10 cellular contexts compared by ENCODE assay signal in the genomic region with DNA sequence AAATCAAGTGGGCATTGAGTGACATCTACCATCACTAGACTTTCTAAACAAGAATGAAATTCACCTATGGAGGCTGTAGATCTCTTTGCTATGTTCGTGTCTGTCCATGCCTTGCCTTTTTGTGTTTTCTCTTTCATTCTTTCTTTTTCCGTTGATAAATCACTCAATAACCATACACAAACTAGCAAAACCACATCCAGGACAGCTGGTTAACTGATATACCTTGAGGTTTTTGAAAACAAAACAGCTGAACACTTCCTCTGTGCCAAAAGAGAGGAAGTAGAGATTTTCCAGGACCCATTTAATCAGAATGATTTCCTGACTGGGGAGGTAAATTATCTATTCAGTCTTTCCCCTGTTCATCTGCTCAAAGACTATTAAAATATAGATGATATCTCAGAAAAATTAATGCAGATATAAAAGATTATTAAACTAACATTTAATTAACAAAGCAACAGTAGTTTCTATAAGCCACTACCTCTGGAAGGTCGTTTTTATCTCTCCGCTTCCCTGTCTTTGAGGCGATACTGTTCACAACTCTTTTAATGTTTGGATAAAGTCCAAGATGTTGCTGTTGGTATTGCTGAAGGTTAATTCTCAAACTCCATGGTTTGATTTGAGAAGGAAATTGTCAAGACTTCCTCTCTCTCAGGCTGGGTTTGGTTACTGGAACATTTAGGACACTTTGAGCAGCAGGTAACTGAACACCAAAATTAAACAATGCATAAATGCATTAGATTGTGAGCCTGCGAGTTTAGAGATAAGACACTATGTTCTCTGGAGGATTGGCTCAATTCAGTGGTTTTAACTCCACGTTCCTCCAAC. TPM values are rescaled to one million over a fixed set of nuclear protein-coding genes. Genes with fewer than 3 reads are reported as not detected.
DNase-seq lines count a peak whose midpoint lies in the region; ATAC-seq and TF ChIP-seq lines count a peak whose summit lies in the region.
"Had no signal": no experiment of that assay in that cellular context is flagged by ENCODE, and none has a peak within 500 bp of the region (broad histone marks: within the 10 kb centered on the region; RNA-seq: fewer than 3 reads in every experiment).

No MANE protein-coding gene starts in this region.

- no peak for TF ChIP-seq CTCF in spleen (IDR thresholded peaks at IDR 0.05 in 8 of 11, conservative IDR thresholded peaks at IDR 0.05 in 3 of 11)

- H3K4me1 Mint-ChIP-seq in activated T-helper 17 cell treated with anti-CD3 and anti-CD28 coated beads, Interleukin-2, amount 50 U/mL, for 72 hours: peaks cover 36% of the 10 kb centered on the region

- H3K9me3 Mint-ChIP-seq in activated T-helper 17 cell treated with anti-CD3 and anti-CD28 coated beads, Interleukin-2, amount 50 U/mL, for 72 hours: no peaks in the 10 kb centered on the region

- no peaks in the 10 kb centered on the region for H3K36me3 Mint-ChIP-seq in activated T-helper 17 cell treated with anti-CD3 and anti-CD28 coated beads, Interleukin-2, amount 50 U/mL, for 72 hours (ENCODE audit: low read depth)

- H3K4me3 Mint-ChIP-seq in activated T-helper 17 cell treated with anti-CD3 and anti-CD28 coated beads, Interleukin-2, amount 50 U/mL, for 72 hours: peak overlapping the region; percentile 62

- peaks cover 0 to 31% (median 22%) of the 10 kb centered on the region in 6 donors for H3K4me1 ChIP-seq in spleen

- H3K9me3 ChIP-seq in spleen: no peaks in the 10 kb centered on the region

- H3K36me3 ChIP-seq in spleen: no peaks in the 10 kb centered on the region
- H3K36me3 ChIP-seq: heart left ventricle had no signal

- ATAC-seq in GM19397 (IDR thresholded peaks at IDR 0.05; ENCODE audit: unreplicated experiment) (peak; percentile 68), HG03139 (IDR thresholded peaks at IDR 0.05; ENCODE audit: unreplicated experiment) (peak; percentile 69)
- peak; percentile 38 for ATAC-seq in activated T-helper 17 cell treated with anti-CD3 and anti-CD28 coated beads, Interleukin-2, amount 50 U/mL, for 72 hours (replicated peaks)

- H3K27me3 Mint-ChIP-seq in activated T-helper 17 cell treated with anti-CD3 and anti-CD28 coated beads, Interleukin-2, amount 50 U/mL, for 72 hours: no peaks in the 10 kb centered on the region

- peak overlapping the region in 1 of 8 donors; percentile 47 for H3K27ac ChIP-seq in spleen

- no peak for TF ChIP-seq POLR2A in spleen (IDR thresholded peaks at IDR 0.05)

- intact Hi-C loops in spleen (cut with DNase I; ENCODE audit: low total_unique reads): no loop called here

- DNase-seq in GF-D8 (lab: John Stamatoyannopoulos, UW) (peak; percentile 35), hepatic stellate cell (ENCODE audit: low spot score) (no peak), hippocampal formation (lab: John Stamatoyannopoulos, UW) (no peak), pons (ENCODE audit: low spot score) (no peak), spleen (no peak)
- DNase-seq: activated CD4-positive, CD25-positive, alpha-beta regulatory T cell; heart left ventricle had no signal

- peak overlapping the region; percentile 65 for H3K27ac Mint-ChIP-seq in activated T-helper 17 cell treated with anti-CD3 and anti-CD28 coated beads, Interleukin-2, amount 50 U/mL, for 72 hours

- H3K27me3 ChIP-seq in spleen (replicated peaks in 1 of 7): peaks cover 0 to 15% (median 0%) of the 10 kb centered on the region in 7 donors
- H3K27me3 ChIP-seq: heart left ventricle had no signal

- 17 to 28% (median 23%) methylated on average over 7 of the region's 7 CpGs for WGBS in spleen, 5 donors

- peak overlapping the region in 1 of 8 donors; percentile 29 for H3K4me3 ChIP-seq in spleen
- H3K4me3 ChIP-seq: heart left ventricle had no signal

RNA-seq across cellular contexts. Expression of a gene that starts 24.4 kb away (rescaled TPM):
- total RNA-seq in activated T-helper 17 cell treated with anti-CD3 and anti-CD28 coated beads, Interleukin-2, amount 50 U/mL, for 72 hours: under 1 TPM; 0.21 to 0.30 TPM
- under 1 TPM in 3 of 7 donors, not detected in 4; 0.17 to 0.32 (median 0.26) TPM for total RNA-seq in spleen
- polyA plus RNA-seq in spleen: under 1 TPM; 0.02 to 0.26 (median 0.03) TPM
